In genomic region chr1:239543873-239544272, GRCh38 we compare ENCODE assay signal across 30 cellular contexts.
"Had no signal": no experiment of that assay in that cellular context is flagged by ENCODE, and none has a peak within 500 bp of the region (broad histone marks: within the 10 kb centered on the region; RNA-seq: fewer than 3 reads in every experiment).

No MANE protein-coding gene starts in this region.

- H3K9ac ChIP-seq: parathyroid adenoma had no signal

- H3K4me1 ChIP-seq: parathyroid adenoma, psoas muscle, right lobe of liver, suprapubic skin, thyroid gland, tibial nerve, upper lobe of left lung, vagina had no signal

- DNase-seq: naive thymus-derived CD8-positive, alpha-beta T cell; nephron progenitor cell; occipital lobe; ovary; psoas muscle; right cardiac atrium; right lobe of liver; sigmoid colon; small intestine; stimulated activated CD4-positive, alpha-beta T cell treated with anti-CD3 and anti-CD28 coated beads, Interleukin-15, amount 100 ng/mL, for 24 hours; stimulated activated CD4-positive, alpha-beta T cell treated with anti-CD3 and anti-CD28 coated beads, Interleukin-2, amount 100 ng/mL, for 24 hours; stimulated activated CD4-positive, alpha-beta T cell treated with anti-CD3 and anti-CD28 coated beads, Interleukin-2, amount 100 ng/mL, for 48 hours; stimulated activated CD4-positive, alpha-beta T cell treated with anti-CD3 and anti-CD28 coated beads, Interleukin-4, amount 100 ng/mL, for 24 hours; stimulated activated naive B cell treated with anti-CD40 and anti-IgM and Interleukin-4, amounts not matched to agents 10 μg/mL and 1 μg/mL and 100 μg/mL, for 72 hours; stimulated activated naive CD4-positive, alpha-beta T cell treated with Interleukin-2 at 50 U/mL for 16 hours; stomach; thyroid gland; trophoblast cell; upper lobe of left lung had no signal

- H3K36me3 Mint-ChIP-seq: stimulated activated effector memory CD8-positive, alpha-beta T cell treated with anti-CD3 and anti-CD28 coated beads, Interleukin-12 subunit alpha, Interleukin-12 subunit beta, amount 100 ng/mL, for 72 hours had no signal

- H3K79me2 ChIP-seq: parathyroid adenoma had no signal

- H3K36me3 ChIP-seq: ovary, right lobe of liver, sigmoid colon, stomach, suprapubic skin, thoracic aorta, thyroid gland, tibial nerve, upper lobe of left lung, vagina had no signal

- H2AFZ ChIP-seq: parathyroid adenoma had no signal

- H3K27ac Mint-ChIP-seq: naive thymus-derived CD8-positive, alpha-beta T cell; natural killer cell treated with Interleukin-12 subunit alpha and Interleukin-12 subunit beta and Interleukin-15 and Interleukin-18, amount 100 ng/mL, for 72 hours; nephron progenitor cell; progenitor cell of endocrine pancreas; stimulated activated effector memory CD8-positive, alpha-beta T cell treated with anti-CD3 and anti-CD28 coated beads, Interleukin-12 subunit alpha, Interleukin-12 subunit beta, amount 100 ng/mL, for 72 hours; stimulated activated naive B cell treated with anti-CD40 and anti-IgM and Interleukin-4, amounts not matched to agents 10 μg/mL and 1 μg/mL and 100 μg/mL, for 72 hours; stimulated activated naive CD8-positive, alpha-beta T cell treated with anti-CD3 and anti-CD28 coated beads, Interleukin-15, Interleukin-2, amounts not matched to agents 100 ng/mL and 50 ng/mL, for 24 hours had no signal

- H3K27ac ChIP-seq: ovary, parathyroid adenoma, psoas muscle, right lobe of liver, sigmoid colon, stomach, suprapubic skin, thoracic aorta, thyroid gland, tibial nerve, upper lobe of left lung, vagina had no signal

- H3K27me3 ChIP-seq: ovary, right lobe of liver, sigmoid colon, stomach, suprapubic skin, thyroid gland, tibial nerve, upper lobe of left lung, vagina had no signal

- H3K4me3 Mint-ChIP-seq: naive thymus-derived CD8-positive, alpha-beta T cell; natural killer cell treated with Interleukin-12 subunit alpha and Interleukin-12 subunit beta and Interleukin-15 and Interleukin-18, amount 100 ng/mL, for 72 hours; nephron progenitor cell; neural crest cell; stimulated activated effector memory CD8-positive, alpha-beta T cell treated with anti-CD3 and anti-CD28 coated beads, Interleukin-12 subunit alpha, Interleukin-12 subunit beta, amount 100 ng/mL, for 72 hours; stimulated activated naive B cell treated with anti-CD40 and anti-IgM and Interleukin-4, amounts not matched to agents 10 μg/mL and 1 μg/mL and 100 μg/mL, for 72 hours; stimulated activated naive CD8-positive, alpha-beta T cell treated with anti-CD3 and anti-CD28 coated beads, Interleukin-15, Interleukin-2, amounts not matched to agents 100 ng/mL and 50 ng/mL, for 24 hours had no signal

- H3K9me3 ChIP-seq: psoas muscle, right lobe of liver, sigmoid colon, stomach, suprapubic skin, thoracic aorta, thyroid gland, upper lobe of left lung, vagina had no signal

- FAIRE-seq: small intestine, urothelium cell line had no signal

- H3K27me3 Mint-ChIP-seq: naive thymus-derived CD8-positive, alpha-beta T cell; natural killer cell treated with Interleukin-12 subunit alpha and Interleukin-12 subunit beta and Interleukin-15 and Interleukin-18, amount 100 ng/mL, for 72 hours; progenitor cell of endocrine pancreas; stimulated activated naive B cell treated with anti-CD40 and anti-IgM and Interleukin-4, amounts not matched to agents 10 μg/mL and 1 μg/mL and 100 μg/mL, for 72 hours; stimulated activated naive CD8-positive, alpha-beta T cell treated with anti-CD3 and anti-CD28 coated beads, Interleukin-15, Interleukin-2, amounts not matched to agents 100 ng/mL and 50 ng/mL, for 24 hours had no signal

- H3K4me3 ChIP-seq: ovary, psoas muscle, right lobe of liver, sigmoid colon, stomach, suprapubic skin, thoracic aorta, thyroid gland, tibial nerve, upper lobe of left lung, vagina had no signal

- ATAC-seq: naive thymus-derived CD8-positive, alpha-beta T cell; natural killer cell treated with Interleukin-12 subunit alpha and Interleukin-12 subunit beta and Interleukin-15 and Interleukin-18, amount 100 ng/mL, for 72 hours; psoas muscle; right cardiac atrium; right lobe of liver; stimulated activated effector memory CD8-positive, alpha-beta T cell treated with anti-CD3 and anti-CD28 coated beads, Interleukin-12 subunit alpha, Interleukin-12 subunit beta, amount 100 ng/mL, for 72 hours; stimulated activated naive B cell treated with anti-CD40 and anti-IgM and Interleukin-4, amounts not matched to agents 10 μg/mL and 1 μg/mL and 100 μg/mL, for 72 hours had no signal
